Comparison of ENCODE assay signal across 11 cellular contexts in the genomic region with DNA sequence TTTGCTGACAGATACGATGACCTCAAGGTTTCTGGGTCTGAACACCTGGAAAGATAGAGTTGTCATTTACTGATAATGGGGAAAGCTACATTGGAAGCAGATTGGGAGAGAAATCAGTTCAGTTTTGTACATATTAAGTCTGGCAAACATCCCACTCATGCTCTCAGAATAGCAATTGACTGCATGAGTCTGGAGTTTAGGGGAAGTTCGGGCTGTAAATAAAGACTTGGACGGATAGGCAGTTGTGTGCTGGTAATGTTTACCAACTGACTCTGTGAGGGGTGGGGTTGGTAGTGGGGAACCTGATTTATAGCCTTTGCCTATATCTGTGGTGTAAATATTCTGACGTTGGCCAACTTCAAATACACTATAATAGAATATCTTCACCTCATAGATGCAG. TPM values are rescaled to one million over a fixed set of nuclear protein-coding genes. Genes with fewer than 3 reads are reported as not detected.
DNase-seq lines count a peak whose midpoint lies in the region; ATAC-seq and TF ChIP-seq lines count a peak whose summit lies in the region.
"Had no signal": no experiment of that assay in that cellular context is flagged by ENCODE, and none has a peak within 500 bp of the region (broad histone marks: within the 10 kb centered on the region; RNA-seq: fewer than 3 reads in every experiment).

No MANE protein-coding gene starts in this region.

- ATAC-seq in thoracic aorta (ENCODE audit: insufficient number of reproducible peaks, low FRiP score, low read depth) (no peak), GM18870 (IDR thresholded peaks at IDR 0.05; ENCODE audit: unreplicated experiment) (no peak)
- ATAC-seq: left lobe of liver, SK-N-SH treated with all-trans-retinoic acid at 6 μM for 48 hours had no signal

- H3K27me3 Mint-ChIP-seq in T-helper 1 cell treated with Interleukin-12 subunit alpha and Interleukin-12 subunit beta and Interleukin-4 antibody, amounts not matched to agents 30 μg/mL and 1 μg/mL, for 36 hours (ENCODE audit: low read depth), result peaks cover 4% of the 10 kb centered on the region

- no peak overlapping the region for H2AFZ ChIP-seq in mesenchymal stem cell (ENCODE audit: low read depth, low read length)
- H2AFZ ChIP-seq in Karpas-422 (ENCODE audit: low read length), result no peak overlapping the region

- no peak overlapping the region for H2BK15ac ChIP-seq in mesenchymal stem cell (ENCODE audit: low read depth, poor library complexity, severe bottlenecking)

- peaks cover 36% of the 10 kb centered on the region for H3K79me1 ChIP-seq in mesenchymal stem cell (replicated peaks; ENCODE audit: low read length, poor library complexity, severe bottlenecking)

- H3K23ac ChIP-seq in mesenchymal stem cell (ENCODE audit: low read length in 2 of 2), result no peak overlapping the region

- H3K36me3 ChIP-seq in brain microvascular endothelial cell (replicated peaks) (no peaks in the 10 kb centered on the region), mesenchymal stem cell (ENCODE audit: control insufficient read depth in 1 of 2, insufficient read depth in 2 of 2, low read depth in 1 of 2, low read length in 2 of 2) (peaks cover 6 to 18% of the 10 kb centered on the region in 2 experiments), thoracic aorta (no peaks in the 10 kb centered on the region), Karpas-422 (ENCODE audit: insufficient read depth, low read length) (no peaks in the 10 kb centered on the region)

- no peak overlapping the region for H2BK120ac ChIP-seq in mesenchymal stem cell (ENCODE audit: low read depth, low read length)

- no peak overlapping the region for H2AK5ac ChIP-seq in mesenchymal stem cell (ENCODE audit: low read length, severe bottlenecking)

- no peak overlapping the region for H2BK5ac ChIP-seq in mesenchymal stem cell (ENCODE audit: low read depth, low read length, poor library complexity, severe bottlenecking)

- H3K4me3 ChIP-seq in brain microvascular endothelial cell (ENCODE audit: low read depth, low read length) (no peak overlapping the region), mesenchymal stem cell (ENCODE audit: insufficient read depth in 1 of 2, low read depth in 1 of 2, low read length in 2 of 2) (no peak overlapping the region), thoracic aorta (peak overlapping the region; percentile 17), Karpas-422 (ENCODE audit: low read length) (no peak overlapping the region)

- WGBS in mesenchymal stem cell, result 64% methylated on average over 3 of the region's 4 CpGs

- H4K20me1 ChIP-seq in Karpas-422 (ENCODE audit: insufficient read depth, low read depth, low read length), result no peaks in the 10 kb centered on the region

- H3K79me2 ChIP-seq in Karpas-422 (ENCODE audit: low read length), result peaks cover 31% of the 10 kb centered on the region

- peaks cover 18% of the 10 kb centered on the region for H3K36me3 Mint-ChIP-seq in T-helper 1 cell treated with Interleukin-12 subunit alpha and Interleukin-12 subunit beta and Interleukin-4 antibody, amounts not matched to agents 30 μg/mL and 1 μg/mL, for 36 hours (ENCODE audit: low read depth)

- H3K9me3 ChIP-seq in mesenchymal stem cell (ENCODE audit: control insufficient read depth, low read length) (no peaks in the 10 kb centered on the region), thoracic aorta (no peaks in the 10 kb centered on the region), Karpas-422 (ENCODE audit: low read length) (no peaks in the 10 kb centered on the region)

- H3K27ac ChIP-seq in brain microvascular endothelial cell, result peak overlapping the region; percentile 21
- no peak overlapping the region for H3K27ac ChIP-seq in mesenchymal stem cell (ENCODE audit: low read length, poor library complexity, severe bottlenecking)
- peak overlapping the region; percentile 74 to 76 for H3K27ac ChIP-seq in thoracic aorta
- no peak overlapping the region for H3K27ac ChIP-seq in Karpas-422 (ENCODE audit: low read length)

- H3K9me2 ChIP-seq in Karpas-422 (replicated peaks; ENCODE audit: insufficient read depth, low read length), result no peaks in the 10 kb centered on the region

- no peak overlapping the region for H3K4ac ChIP-seq in mesenchymal stem cell (ENCODE audit: low read depth in 1 of 2, low read length in 2 of 2)

- DNase-seq in T-helper 1 cell (no peak), brain microvascular endothelial cell (peak; percentile 19), mesenchymal stem cell (peak; percentile 83), thoracic aorta (ENCODE audit: low spot score) (no peak), HuH-7 (ENCODE audit: low spot score) (no peak), Karpas-422 (no peak)
- DNase-seq: NCI-H524 treated with DMSO at 0.1 percent for 48 hours had no signal

- H3K14ac ChIP-seq in mesenchymal stem cell (ENCODE audit: low read length in 2 of 2), result no peak overlapping the region

- H3K9me3 Mint-ChIP-seq in T-helper 1 cell treated with Interleukin-12 subunit alpha and Interleukin-12 subunit beta and Interleukin-4 antibody, amounts not matched to agents 30 μg/mL and 1 μg/mL, for 36 hours, result no peaks in the 10 kb centered on the region

- H3K27me3 ChIP-seq in brain microvascular endothelial cell (replicated peaks) (no peaks in the 10 kb centered on the region), mesenchymal stem cell (ENCODE audit: control insufficient read depth in 1 of 2, insufficient read depth in 1 of 2, low read length in 2 of 2) (no peaks in the 10 kb centered on the region), thoracic aorta (replicated peaks; ENCODE audit: insufficient read depth) (no peaks in the 10 kb centered on the region), Karpas-422 (ENCODE audit: low read length) (no peaks in the 10 kb centered on the region)

- H3K4me1 ChIP-seq in mesenchymal stem cell (ENCODE audit: control insufficient read depth, insufficient read depth, low read depth, low read length), result peaks cover 19% of the 10 kb centered on the region
- H3K4me1 ChIP-seq in thoracic aorta (ENCODE audit: control insufficient read depth in 1 of 2, low read depth in 2 of 2), result peaks cover 57 to 88% of the 10 kb centered on the region in 2 donors
- peaks cover 17% of the 10 kb centered on the region for H3K4me1 ChIP-seq in Karpas-422 (ENCODE audit: low read length)

- H3K27ac Mint-ChIP-seq in T-helper 1 cell treated with Interleukin-12 subunit alpha and Interleukin-12 subunit beta and Interleukin-4 antibody, amounts not matched to agents 30 μg/mL and 1 μg/mL, for 36 hours, result no peak overlapping the region

- H3K4me2 ChIP-seq in mesenchymal stem cell (ENCODE audit: low read length, poor library complexity, severe bottlenecking) (no peak overlapping the region), Karpas-422 (ENCODE audit: low read depth, low read length, poor library complexity, severe bottlenecking) (no peak overlapping the region)

- peak overlapping the region; percentile 36 for H3K9ac ChIP-seq in mesenchymal stem cell (ENCODE audit: low read length)
- H3K9ac ChIP-seq in Karpas-422 (ENCODE audit: low read length), result no peak overlapping the region

- no peak for TF ChIP-seq CTCF in brain microvascular endothelial cell (IDR thresholded peaks at IDR 0.05; ENCODE audit: low read depth, low read length, missing control alignments)
- no peak for TF ChIP-seq CTCF in thoracic aorta (IDR thresholded peaks at IDR 0.05)

- H4K8ac ChIP-seq in mesenchymal stem cell (ENCODE audit: low read length), result no peak overlapping the region

- in situ Hi-C loops in brain microvascular endothelial cell (cut with HindIII; ENCODE audit: low pct_ligation_motif_present, low sequenced_read_pairs), result no loop called here

- no peak overlapping the region for H3K18ac ChIP-seq in mesenchymal stem cell (ENCODE audit: low read depth in 1 of 2, low read length in 2 of 2)

- H4K91ac ChIP-seq in mesenchymal stem cell (ENCODE audit: low read length), result no peak overlapping the region

- peaks cover 47% of the 10 kb centered on the region for H3K4me1 Mint-ChIP-seq in T-helper 1 cell treated with Interleukin-12 subunit alpha and Interleukin-12 subunit beta and Interleukin-4 antibody, amounts not matched to agents 30 μg/mL and 1 μg/mL, for 36 hours (ENCODE audit: low read depth)

- no peak overlapping the region for H2BK12ac ChIP-seq in mesenchymal stem cell (ENCODE audit: low read length in 2 of 2)

- peak overlapping the region; percentile 47 for H3K4me3 Mint-ChIP-seq in T-helper 1 cell treated with Interleukin-12 subunit alpha and Interleukin-12 subunit beta and Interleukin-4 antibody, amounts not matched to agents 30 μg/mL and 1 μg/mL, for 36 hours

RNA-seq across cellular contexts. Expression of a gene that starts 4.0 kb away (rescaled TPM):
- polyA plus RNA-seq in mesenchymal stem cell (2013, experiment 1 of 2), result 30.1 TPM
- polyA plus RNA-seq in mesenchymal stem cell (2013, experiment 2 of 2), result 29.4 TPM
- 10 to 100 TPM; 57.8 to 80.6 TPM for total RNA-seq in thoracic aorta
- total RNA-seq in Karpas-422 (2014; rRNA removed; shearing (Covaris generic); ENCODE audit: low replicate concordance), result 21.3 and 21.6 TPM in 2 replicates

RNA-seq across cellular contexts. Expression of a gene that starts 54.1 kb away (rescaled TPM):
- 34.8 TPM for polyA plus RNA-seq in mesenchymal stem cell (2013, experiment 1 of 2)
- 35.0 TPM for polyA plus RNA-seq in mesenchymal stem cell (2013, experiment 2 of 2)
- total RNA-seq in thoracic aorta, result 100 to 1,000 TPM; 107 to 171 TPM
- not detected in 2 replicates for total RNA-seq in Karpas-422 (2014; rRNA removed; shearing (Covaris generic); ENCODE audit: low replicate concordance)

Comparison
In these comparisons a context has a peak if more than half of its experiments do, and no peak if none do; other contexts are left out.
1. DNase-seq: peak in brain microvascular endothelial cell (single experiment) and mesenchymal stem cell (single experiment); none in T-helper 1 cell (0 of 5), thoracic aorta (single experiment), HuH-7 (single experiment) and Karpas-422 (single experiment).
2. H3K27ac ChIP-seq: peak in brain microvascular endothelial cell (single experiment) and thoracic aorta (2 of 2); none in mesenchymal stem cell (single experiment) and Karpas-422 (single experiment).
3. RNA of a gene that starts 54.1 kb away (total RNA-seq): 107 to 171 TPM in thoracic aorta; not detected in Karpas-422; every median in the first group is over 100 times any median in the second.